ENCODE assay signal across 1 cellular context in the genomic region with DNA sequence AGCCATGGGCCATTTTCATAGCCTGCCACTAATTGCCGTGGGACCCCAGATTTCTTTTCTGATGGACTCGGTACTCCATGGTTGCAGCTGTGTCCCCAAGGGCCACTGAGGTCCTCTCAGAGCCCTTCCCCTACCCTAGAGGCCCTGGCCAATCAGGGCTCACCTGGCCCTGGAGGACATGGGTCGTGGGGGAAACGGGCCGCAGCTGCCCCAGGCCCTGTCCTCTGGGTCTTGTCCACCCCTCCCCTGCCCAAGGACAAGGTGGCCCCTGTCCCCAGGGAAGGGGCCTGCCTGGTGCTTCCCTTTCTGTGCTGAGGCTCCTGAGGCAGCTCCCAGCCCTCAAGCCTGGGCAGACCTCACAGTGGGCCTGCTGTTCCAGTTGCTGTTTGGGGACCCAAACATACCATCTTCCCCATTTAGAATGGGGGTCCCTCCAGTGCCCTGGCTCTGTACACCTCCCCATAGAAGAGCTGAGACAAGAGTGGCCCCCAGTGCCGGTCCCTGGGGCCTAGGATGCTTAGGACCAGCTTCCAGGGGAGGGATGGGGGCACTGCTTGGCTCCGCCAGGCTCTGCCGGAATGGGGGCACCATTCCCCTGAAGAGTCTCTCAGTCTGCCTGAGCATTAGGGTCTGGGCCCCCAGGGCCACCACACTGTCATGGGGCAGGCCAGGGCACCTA.
TF ChIP-seq lines count a peak whose summit lies in the region.

No MANE protein-coding gene starts in this region.

TF ChIP-seq in H1, 55 proteins besides CTCF, POLR2A, EP300 and RAD21:
- TF ChIP-seq RNF2 (IDR thresholded peaks at IDR 0.05; ENCODE audit: borderline replicate concordance, low read depth, low read length, missing control alignments, poor library complexity, severe bottlenecking), result no peak
- TF ChIP-seq SIRT6 (IDR thresholded peaks at IDR 0.05; ENCODE audit: low read length), result no peak
- no peak for TF ChIP-seq GTF2F1 (IDR thresholded peaks at IDR 0.05; ENCODE audit: borderline replicate concordance, low read depth, low read length)
- TF ChIP-seq TEAD4 (IDR thresholded peaks at IDR 0.05; ENCODE audit: low read depth, low read length), result no peak
